In the genomic region with DNA sequence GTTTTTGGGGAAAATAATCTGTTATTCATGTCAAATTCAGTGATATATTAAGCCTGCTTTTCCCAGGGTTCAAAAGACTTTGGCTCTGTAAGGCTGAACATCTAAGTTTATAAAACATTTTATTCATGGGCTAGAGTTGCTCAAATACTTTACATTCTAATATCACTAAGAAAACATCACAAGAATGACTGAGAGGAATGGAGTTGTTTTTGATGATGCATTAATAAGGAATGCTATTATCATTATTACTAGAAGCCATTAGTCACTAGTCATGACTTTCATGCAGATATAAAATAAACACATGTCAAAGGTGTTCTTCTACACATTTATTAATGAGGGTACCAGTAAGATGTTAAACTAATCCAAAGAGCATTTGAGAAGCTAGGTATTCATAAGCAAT, we compare ENCODE assay signal across 22 cellular contexts.
DNase-seq lines count a peak whose midpoint lies in the region; ATAC-seq and TF ChIP-seq lines count a peak whose summit lies in the region.
"Had no signal": no experiment of that assay in that cellular context is flagged by ENCODE, and none has a peak within 500 bp of the region (broad histone marks: within the 10 kb centered on the region; RNA-seq: fewer than 3 reads in every experiment).

No MANE protein-coding gene starts in this region.

- no peaks in the 10 kb centered on the region for H3K4me1 Mint-ChIP-seq in activated naive CD8-positive, alpha-beta T cell treated with anti-CD3 and anti-CD28 coated beads for 36 hours

- H3K27me3 Mint-ChIP-seq in activated naive CD8-positive, alpha-beta T cell treated with anti-CD3 and anti-CD28 coated beads for 36 hours, result no peaks in the 10 kb centered on the region
- H3K27me3 Mint-ChIP-seq: CD4-positive, alpha-beta T cell; stimulated activated naive CD8-positive, alpha-beta T cell treated with anti-CD3 and anti-CD28 coated beads, Interleukin-15, Interleukin-2, amounts not matched to agents 100 ng/mL and 50 ng/mL, for 24 hours; type B pancreatic cell had no signal

- H3K9me3 Mint-ChIP-seq in activated naive CD8-positive, alpha-beta T cell treated with anti-CD3 and anti-CD28 coated beads for 36 hours, result peaks cover 12% of the 10 kb centered on the region
- H3K9me3 Mint-ChIP-seq: type B pancreatic cell had no signal

- POLR2A ChIA-PET in AG04449 (lab: Yijun Ruan, JAX), result interaction anchor here (1.1 kb wide), 1 partner anchor 63 kb away, joined by 4 read pairs; no protein-coding TSS in a partner anchor

- H3K4me3 Mint-ChIP-seq in activated naive CD8-positive, alpha-beta T cell treated with anti-CD3 and anti-CD28 coated beads for 36 hours, result no peak overlapping the region
- H3K4me3 Mint-ChIP-seq: CD4-positive, alpha-beta T cell; stimulated activated naive CD8-positive, alpha-beta T cell treated with anti-CD3 and anti-CD28 coated beads, Interleukin-15, Interleukin-2, amounts not matched to agents 100 ng/mL and 50 ng/mL, for 24 hours; type B pancreatic cell had no signal

- H3K4me1 ChIP-seq in heart left ventricle, result peaks cover 0 to 7% (median 0%) of the 10 kb centered on the region in 12 donors
- H3K4me1 ChIP-seq: adrenal gland, SJCRH30 had no signal

- H3K4me3 ChIP-seq in AG04449 (ENCODE audit: low read depth, low read length) (no peak overlapping the region), heart left ventricle (no peak overlapping the region)
- H3K4me3 ChIP-seq: adrenal gland, SJCRH30 had no signal

- no peaks in the 10 kb centered on the region for H3K36me3 ChIP-seq in heart left ventricle
- H3K36me3 ChIP-seq: adrenal gland, SJCRH30 had no signal

- H3K36me3 Mint-ChIP-seq in activated naive CD8-positive, alpha-beta T cell treated with anti-CD3 and anti-CD28 coated beads for 36 hours, result no peaks in the 10 kb centered on the region
- H3K36me3 Mint-ChIP-seq: type B pancreatic cell had no signal

- DNase-seq in AG04449 (ENCODE audit: low read depth, low spot score) (peak; percentile 34), NCI-H226 (peak; percentile 76), dedifferentiated amniotic fluid mesenchymal stem cell (ENCODE audit: extremely low spot score) (peak; percentile 51), kidney tubule cell (ENCODE audit: low spot score) (peak; percentile 28), heart left ventricle (no peak), NCI-H2029 treated with DMSO at 0.1 percent for 48 hours (lab: John Stamatoyannopoulos, UW) (no peak)
- no peak for DNase-seq in activated naive CD8-positive, alpha-beta T cell treated with anti-CD3 and anti-CD28 coated beads for 36 hours
- DNase-seq: activated CD4-positive, alpha-beta T cell treated with anti-CD3 and anti-CD28 coated beads for 1 hour; adrenal gland; CD4-positive, alpha-beta T cell; DND-41; left ventricle myocardium superior; NCI-H2081; NCI-H526; nucleus accumbens; SJCRH30; stimulated activated CD4-positive, alpha-beta T cell treated with anti-CD3 and anti-CD28 coated beads, Interleukin-1b, Interleukin-23, amount 100 ng/mL, for 48 hours had no signal

- no peak overlapping the region for H3K27ac ChIP-seq in heart left ventricle
- H3K27ac ChIP-seq: adrenal gland, KMS-11, SJCRH30 had no signal

- no peak for TF ChIP-seq POLR2A in heart left ventricle (IDR thresholded peaks at IDR 0.05)

- ATAC-seq in HG03457 (IDR thresholded peaks at IDR 0.05; ENCODE audit: unreplicated experiment), result no peak
- no peak for ATAC-seq in heart left ventricle
- ATAC-seq: left ventricle myocardium superior, sciatic nerve had no signal

- TF ChIP-seq CTCF in AG04449 (IDR thresholded peaks at IDR 0.05; ENCODE audit: insufficient read depth, low read length, missing control alignments) (no peak), heart left ventricle (IDR thresholded peaks at IDR 0.05) (no peak)

- intact Hi-C loops in heart left ventricle (cut with DNase I), result no loop called here

- H3K9me3 ChIP-seq in heart left ventricle, result peaks cover 0 to 24% (median 5%) of the 10 kb centered on the region in 12 donors
- H3K9me3 ChIP-seq: SJCRH30 had no signal

- H3K27me3 ChIP-seq in heart left ventricle, result no peaks in the 10 kb centered on the region
- H3K27me3 ChIP-seq: adrenal gland, SJCRH30 had no signal

- CTCF ChIA-PET in AG04449 (lab: Yijun Ruan, JAX), result no interaction called here

- H3K27ac Mint-ChIP-seq in activated naive CD8-positive, alpha-beta T cell treated with anti-CD3 and anti-CD28 coated beads for 36 hours, result no peak overlapping the region
- H3K27ac Mint-ChIP-seq: CD4-positive, alpha-beta T cell; stimulated activated naive CD8-positive, alpha-beta T cell treated with anti-CD3 and anti-CD28 coated beads, Interleukin-15, Interleukin-2, amounts not matched to agents 100 ng/mL and 50 ng/mL, for 24 hours; type B pancreatic cell had no signal

Comparison
In these comparisons a context has a peak if more than half of its experiments do, and no peak if none do; other contexts are left out.
1. DNase-seq: peak in AG04449 (single experiment), NCI-H226 (single experiment), dedifferentiated amniotic fluid mesenchymal stem cell (single experiment) and kidney tubule cell (single experiment); none in activated naive CD8-positive, alpha-beta T cell treated with anti-CD3 and anti-CD28 coated beads for 36 hours (single experiment), heart left ventricle (0 of 5) and NCI-H2029 treated with DMSO at 0.1 percent for 48 hours (single experiment).